1 cellular context compared by ENCODE assay signal in genomic region chr3:178359698-178360097, GRCh38.
TF ChIP-seq lines count a peak whose summit lies in the region.
"Not testable (repeated sequence)": the region's sequence is repeated elsewhere in the genome, so short reads cannot be mapped to it uniquely, and the experiment has no call there.

No MANE protein-coding gene starts in this region.

TF ChIP-seq in K562, 482 proteins besides CTCF, POLR2A, EP300 and RAD21:
- TF ChIP-seq DPF2 (IDR thresholded peaks at IDR 0.05) (peak; percentile 26; the same call in 1 of the 2 replicates), SMARCA4 (IDR thresholded peaks at IDR 0.05) (0 out of 2 replicates have a peak, but pooled peaks have one; percentile 39), ARID1B (IDR thresholded peaks at IDR 0.05) (peak; percentile 49), PKNOX1 (IDR thresholded peaks at IDR 0.05) (0 out of 2 replicates have a peak, but pooled peaks have one; percentile 21), CBFA2T3 (IDR thresholded peaks at IDR 0.05) (peak; percentile 41; the same call in 1 of the 2 replicates), ZBTB40 (IDR thresholded peaks at IDR 0.05) (peak; percentile 88), TAL1 (IDR thresholded peaks at IDR 0.05) (peak; percentile 11; the same call in 1 of the 2 replicates)
- not testable (repeated sequence) for TF ChIP-seq ZBTB40 (CRISPR knock-in tag; IDR thresholded peaks at IDR 0.05)
